In the genomic region with DNA sequence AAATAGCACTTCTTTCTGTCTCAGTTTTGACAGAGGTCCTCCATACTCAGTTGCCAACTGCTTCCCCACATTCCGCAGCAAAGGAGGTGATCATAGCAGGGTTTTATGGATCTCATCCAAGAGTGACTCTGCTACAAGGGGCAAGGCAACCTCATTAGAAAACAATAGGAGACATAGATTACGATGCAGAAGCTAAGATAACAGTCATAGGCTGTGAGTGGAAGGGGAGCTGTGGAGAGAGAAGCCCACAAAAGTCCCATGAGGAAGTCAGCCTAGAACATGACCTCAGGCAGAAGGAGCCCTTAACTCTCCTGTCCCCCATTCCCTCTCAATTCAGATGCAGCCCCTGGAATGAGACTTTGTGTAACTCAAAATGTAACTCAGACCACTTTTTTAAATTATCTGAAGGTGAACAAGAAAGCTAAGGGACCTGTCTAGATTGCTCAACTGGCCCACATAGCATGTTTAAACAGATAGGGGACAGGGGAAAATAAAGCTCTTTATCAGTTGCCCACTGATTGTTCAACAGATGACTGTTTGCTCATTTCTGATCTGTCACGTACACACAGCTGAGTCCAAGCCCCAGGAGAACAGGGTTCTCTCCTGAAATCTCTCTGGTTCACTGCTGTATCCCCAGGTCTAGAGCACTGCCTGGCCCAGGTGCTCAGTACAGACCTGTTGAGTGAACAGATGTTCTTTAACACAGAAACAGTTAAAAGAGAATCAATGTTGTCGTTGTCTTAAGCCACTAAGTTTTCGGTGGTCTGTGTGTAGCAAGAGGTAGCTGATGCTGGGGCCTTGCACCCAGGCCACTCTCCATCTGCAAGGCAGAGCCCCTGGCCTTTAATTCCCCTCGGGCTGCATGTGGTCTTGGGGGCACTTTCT, we compare ENCODE assay signal across 1 cellular context.
TF ChIP-seq lines count a peak whose summit lies in the region.

No MANE protein-coding gene starts in this region.

TF ChIP-seq in HepG2, 621 proteins besides CTCF, POLR2A, EP300 and RAD21 (continued from another document and continues in another):
- TF ChIP-seq GPN1 (CRISPR knock-in tag; IDR thresholded peaks at IDR 0.05; ENCODE audit: borderline replicate concordance) (no peak), ZNF264 (CRISPR knock-in tag; IDR thresholded peaks at IDR 0.05) (peak; percentile 76; the same call in 1 of the 2 replicates), MEIS1 (CRISPR knock-in tag; IDR thresholded peaks at IDR 0.05; ENCODE audit: borderline replicate concordance) (peak; percentile 80; the same call in 1 of the 2 replicates), ZNF232 (CRISPR knock-in tag; IDR thresholded peaks at IDR 0.05; ENCODE audit: borderline replicate concordance) (peak; percentile 79; the same call in 1 of the 2 replicates), RFXANK (CRISPR knock-in tag; IDR thresholded peaks at IDR 0.05) (no peak), SKI (IDR thresholded peaks at IDR 0.05; ENCODE audit: partially characterized antibody) (peak; percentile 27), ATF7-NPFF (CRISPR knock-in tag; IDR thresholded peaks at IDR 0.05; ENCODE audit: low read depth) (peak; percentile 79; the same call in 1 of the 2 replicates), ZNF644 (CRISPR knock-in tag; IDR thresholded peaks at IDR 0.05; ENCODE audit: low read depth) (peak; percentile 14; the same call in 1 of the 2 replicates), ATM (IDR thresholded peaks at IDR 0.05; ENCODE audit: borderline replicate concordance) (no peak), HMG20B (CRISPR knock-in tag; conservative IDR thresholded peaks at IDR 0.05) (peak; percentile 92), ZNF839 (CRISPR knock-in tag; IDR thresholded peaks at IDR 0.05; ENCODE audit: borderline replicate concordance) (no peak), KDM5B (CRISPR knock-in tag; IDR thresholded peaks at IDR 0.05; ENCODE audit: borderline replicate concordance) (no peak), SNAI1 (CRISPR knock-in tag; IDR thresholded peaks at IDR 0.05; ENCODE audit: borderline replicate concordance) (0 out of 2 replicates have a peak, but pooled peaks have one; percentile 70), FOXK1 (CRISPR knock-in tag; IDR thresholded peaks at IDR 0.05; ENCODE audit: borderline replicate concordance, low read depth) (peak; percentile 49; the same call in 1 of the 2 replicates), ZNF570 (CRISPR knock-in tag; IDR thresholded peaks at IDR 0.05; ENCODE audit: borderline replicate concordance) (no peak), HCFC1 (IDR thresholded peaks at IDR 0.05; ENCODE audit: low read depth, low read length) (no peak), ZNF350 (CRISPR knock-in tag; IDR thresholded peaks at IDR 0.05; ENCODE audit: borderline replicate concordance, low read depth) (no peak; the same call in 1 of the 2 replicates), SIX4 (CRISPR knock-in tag; IDR thresholded peaks at IDR 0.05) (peak; percentile 58; the same call in 1 of the 2 replicates), TRIM24 (CRISPR knock-in tag; IDR thresholded peaks at IDR 0.05) (no peak), CC2D1A (CRISPR knock-in tag; IDR thresholded peaks at IDR 0.05) (peak; percentile 24; the same call in 1 of the 2 replicates), ZNF772 (CRISPR knock-in tag; IDR thresholded peaks at IDR 0.05) (0 out of 2 replicates have a peak, but pooled peaks have one; percentile 27), SIX1 (CRISPR knock-in tag; IDR thresholded peaks at IDR 0.05; ENCODE audit: borderline replicate concordance) (peak; percentile 77; the same call in 1 of the 2 replicates), GATA4 (IDR thresholded peaks at IDR 0.05; ENCODE audit: borderline replicate concordance, low read depth) (peak; percentile 98), BRCA1 (CRISPR knock-in tag; IDR thresholded peaks at IDR 0.05) (0 out of 2 replicates have a peak, but pooled peaks have one; percentile 68), MAF1 (CRISPR knock-in tag; IDR thresholded peaks at IDR 0.05; ENCODE audit: borderline replicate concordance) (no peak), RBFOX2 (IDR thresholded peaks at IDR 0.05; ENCODE audit: low read depth, low read length) (peak; percentile 40), MEIS2 (CRISPR knock-in tag; IDR thresholded peaks at IDR 0.05) (peak; percentile 78), TSC22D2 (CRISPR knock-in tag; IDR thresholded peaks at IDR 0.05; ENCODE audit: borderline replicate concordance) (no peak; the same call in 1 of the 2 replicates), GTF2F1 (IDR thresholded peaks at IDR 0.05; ENCODE audit: low read length) (no peak)
- TF ChIP-seq, protein P1, sequence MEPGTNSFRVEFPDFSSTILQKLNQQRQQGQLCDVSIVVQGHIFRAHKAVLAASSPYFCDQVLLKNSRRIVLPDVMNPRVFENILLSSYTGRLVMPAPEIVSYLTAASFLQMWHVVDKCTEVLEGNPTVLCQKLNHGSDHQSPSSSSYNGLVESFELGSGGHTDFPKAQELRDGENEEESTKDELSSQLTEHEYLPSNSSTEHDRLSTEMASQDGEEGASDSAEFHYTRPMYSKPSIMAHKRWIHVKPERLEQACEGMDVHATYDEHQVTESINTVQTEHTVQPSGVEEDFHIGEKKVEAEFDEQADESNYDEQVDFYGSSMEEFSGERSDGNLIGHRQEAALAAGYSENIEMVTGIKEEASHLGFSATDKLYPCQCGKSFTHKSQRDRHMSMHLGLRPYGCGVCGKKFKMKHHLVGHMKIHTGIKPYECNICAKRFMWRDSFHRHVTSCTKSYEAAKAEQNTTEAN (CRISPR knock-in tag; conservative IDR thresholded peaks at IDR 0.05), result peak; percentile 78; the same call in 1 of the 2 replicates
- TF ChIP-seq, protein P2, sequence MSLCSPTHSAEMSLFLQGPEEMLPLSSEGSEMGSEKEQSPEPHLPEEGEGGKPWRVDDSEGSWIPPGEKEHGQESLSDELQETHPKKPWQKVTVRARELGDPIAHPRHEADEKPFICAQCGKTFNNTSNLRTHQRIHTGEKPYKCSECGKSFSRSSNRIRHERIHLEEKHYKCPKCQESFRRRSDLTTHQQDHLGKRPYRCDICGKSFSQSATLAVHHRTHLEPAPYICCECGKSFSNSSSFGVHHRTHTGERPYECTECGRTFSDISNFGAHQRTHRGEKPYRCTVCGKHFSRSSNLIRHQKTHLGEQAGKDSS (CRISPR knock-in tag; IDR thresholded peaks at IDR 0.05; ENCODE audit: borderline replicate concordance, low read depth), result 0 out of 2 replicates have a peak, but pooled peaks have one; percentile 46
- TF ChIP-seq, protein P3, sequence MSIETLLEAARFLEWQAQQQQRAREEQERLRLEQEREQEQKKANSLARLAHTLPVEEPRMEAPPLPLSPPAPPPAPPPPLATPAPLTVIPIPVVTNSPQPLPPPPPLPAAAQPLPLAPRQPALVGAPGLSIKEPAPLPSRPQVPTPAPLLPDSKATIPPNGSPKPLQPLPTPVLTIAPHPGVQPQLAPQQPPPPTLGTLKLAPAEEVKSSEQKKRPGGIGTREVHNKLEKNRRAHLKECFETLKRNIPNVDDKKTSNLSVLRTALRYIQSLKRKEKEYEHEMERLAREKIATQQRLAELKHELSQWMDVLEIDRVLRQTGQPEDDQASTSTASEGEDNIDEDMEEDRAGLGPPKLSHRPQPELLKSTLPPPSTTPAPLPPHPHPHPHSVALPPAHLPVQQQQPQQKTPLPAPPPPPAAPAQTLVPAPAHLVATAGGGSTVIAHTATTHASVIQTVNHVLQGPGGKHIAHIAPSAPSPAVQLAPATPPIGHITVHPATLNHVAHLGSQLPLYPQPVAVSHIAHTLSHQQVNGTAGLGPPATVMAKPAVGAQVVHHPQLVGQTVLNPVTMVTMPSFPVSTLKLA (IDR thresholded peaks at IDR 0.05), result no peak
- TF ChIP-seq, protein P4, sequence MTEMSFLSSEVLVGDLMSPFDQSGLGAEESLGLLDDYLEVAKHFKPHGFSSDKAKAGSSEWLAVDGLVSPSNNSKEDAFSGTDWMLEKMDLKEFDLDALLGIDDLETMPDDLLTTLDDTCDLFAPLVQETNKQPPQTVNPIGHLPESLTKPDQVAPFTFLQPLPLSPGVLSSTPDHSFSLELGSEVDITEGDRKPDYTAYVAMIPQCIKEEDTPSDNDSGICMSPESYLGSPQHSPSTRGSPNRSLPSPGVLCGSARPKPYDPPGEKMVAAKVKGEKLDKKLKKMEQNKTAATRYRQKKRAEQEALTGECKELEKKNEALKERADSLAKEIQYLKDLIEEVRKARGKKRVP (CRISPR knock-in tag; IDR thresholded peaks at IDR 0.05), result no peak
- TF ChIP-seq, protein P5, sequence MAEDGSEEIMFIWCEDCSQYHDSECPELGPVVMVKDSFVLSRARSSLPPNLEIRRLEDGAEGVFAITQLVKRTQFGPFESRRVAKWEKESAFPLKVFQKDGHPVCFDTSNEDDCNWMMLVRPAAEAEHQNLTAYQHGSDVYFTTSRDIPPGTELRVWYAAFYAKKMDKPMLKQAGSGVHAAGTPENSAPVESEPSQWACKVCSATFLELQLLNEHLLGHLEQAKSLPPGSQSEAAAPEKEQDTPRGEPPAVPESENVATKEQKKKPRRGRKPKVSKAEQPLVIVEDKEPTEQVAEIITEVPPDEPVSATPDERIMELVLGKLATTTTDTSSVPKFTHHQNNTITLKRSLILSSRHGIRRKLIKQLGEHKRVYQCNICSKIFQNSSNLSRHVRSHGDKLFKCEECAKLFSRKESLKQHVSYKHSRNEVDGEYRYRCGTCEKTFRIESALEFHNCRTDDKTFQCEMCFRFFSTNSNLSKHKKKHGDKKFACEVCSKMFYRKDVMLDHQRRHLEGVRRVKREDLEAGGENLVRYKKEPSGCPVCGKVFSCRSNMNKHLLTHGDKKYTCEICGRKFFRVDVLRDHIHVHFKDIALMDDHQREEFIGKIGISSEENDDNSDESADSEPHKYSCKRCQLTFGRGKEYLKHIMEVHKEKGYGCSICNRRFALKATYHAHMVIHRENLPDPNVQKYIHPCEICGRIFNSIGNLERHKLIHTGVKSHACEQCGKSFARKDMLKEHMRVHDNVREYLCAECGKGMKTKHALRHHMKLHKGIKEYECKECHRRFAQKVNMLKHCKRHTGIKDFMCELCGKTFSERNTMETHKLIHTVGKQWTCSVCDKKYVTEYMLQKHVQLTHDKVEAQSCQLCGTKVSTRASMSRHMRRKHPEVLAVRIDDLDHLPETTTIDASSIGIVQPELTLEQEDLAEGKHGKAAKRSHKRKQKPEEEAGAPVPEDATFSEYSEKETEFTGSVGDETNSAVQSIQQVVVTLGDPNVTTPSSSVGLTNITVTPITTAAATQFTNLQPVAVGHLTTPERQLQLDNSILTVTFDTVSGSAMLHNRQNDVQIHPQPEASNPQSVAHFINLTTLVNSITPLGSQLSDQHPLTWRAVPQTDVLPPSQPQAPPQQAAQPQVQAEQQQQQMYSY (CRISPR knock-in tag; IDR thresholded peaks at IDR 0.05), result no peak
- TF ChIP-seq, protein P6, sequence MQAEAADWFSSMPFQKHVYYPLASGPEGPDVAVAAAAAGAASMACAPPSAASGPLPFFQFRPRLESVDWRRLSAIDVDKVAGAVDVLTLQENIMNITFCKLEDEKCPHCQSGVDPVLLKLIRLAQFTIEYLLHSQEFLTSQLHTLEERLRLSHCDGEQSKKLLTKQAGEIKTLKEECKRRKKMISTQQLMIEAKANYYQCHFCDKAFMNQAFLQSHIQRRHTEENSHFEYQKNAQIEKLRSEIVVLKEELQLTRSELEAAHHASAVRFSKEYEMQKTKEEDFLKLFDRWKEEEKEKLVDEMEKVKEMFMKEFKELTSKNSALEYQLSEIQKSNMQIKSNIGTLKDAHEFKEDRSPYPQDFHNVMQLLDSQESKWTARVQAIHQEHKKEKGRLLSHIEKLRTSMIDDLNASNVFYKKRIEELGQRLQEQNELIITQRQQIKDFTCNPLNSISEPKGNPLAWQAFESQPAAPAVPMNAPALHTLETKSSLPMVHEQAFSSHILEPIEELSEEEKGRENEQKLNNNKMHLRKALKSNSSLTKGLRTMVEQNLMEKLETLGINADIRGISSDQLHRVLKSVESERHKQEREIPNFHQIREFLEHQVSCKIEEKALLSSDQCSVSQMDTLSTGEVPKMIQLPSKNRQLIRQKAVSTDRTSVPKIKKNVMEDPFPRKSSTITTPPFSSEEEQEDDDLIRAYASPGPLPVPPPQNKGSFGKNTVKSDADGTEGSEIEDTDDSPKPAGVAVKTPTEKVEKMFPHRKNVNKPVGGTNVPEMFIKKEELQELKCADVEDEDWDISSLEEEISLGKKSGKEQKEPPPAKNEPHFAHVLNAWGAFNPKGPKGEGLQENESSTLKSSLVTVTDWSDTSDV (CRISPR knock-in tag; IDR thresholded peaks at IDR 0.05), result no peak
- TF ChIP-seq, protein P7, sequence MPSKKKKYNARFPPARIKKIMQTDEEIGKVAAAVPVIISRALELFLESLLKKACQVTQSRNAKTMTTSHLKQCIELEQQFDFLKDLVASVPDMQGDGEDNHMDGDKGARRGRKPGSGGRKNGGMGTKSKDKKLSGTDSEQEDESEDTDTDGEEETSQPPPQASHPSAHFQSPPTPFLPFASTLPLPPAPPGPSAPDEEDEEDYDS (CRISPR knock-in tag; IDR thresholded peaks at IDR 0.05), result peak; percentile 83
- TF ChIP-seq, protein P8, sequence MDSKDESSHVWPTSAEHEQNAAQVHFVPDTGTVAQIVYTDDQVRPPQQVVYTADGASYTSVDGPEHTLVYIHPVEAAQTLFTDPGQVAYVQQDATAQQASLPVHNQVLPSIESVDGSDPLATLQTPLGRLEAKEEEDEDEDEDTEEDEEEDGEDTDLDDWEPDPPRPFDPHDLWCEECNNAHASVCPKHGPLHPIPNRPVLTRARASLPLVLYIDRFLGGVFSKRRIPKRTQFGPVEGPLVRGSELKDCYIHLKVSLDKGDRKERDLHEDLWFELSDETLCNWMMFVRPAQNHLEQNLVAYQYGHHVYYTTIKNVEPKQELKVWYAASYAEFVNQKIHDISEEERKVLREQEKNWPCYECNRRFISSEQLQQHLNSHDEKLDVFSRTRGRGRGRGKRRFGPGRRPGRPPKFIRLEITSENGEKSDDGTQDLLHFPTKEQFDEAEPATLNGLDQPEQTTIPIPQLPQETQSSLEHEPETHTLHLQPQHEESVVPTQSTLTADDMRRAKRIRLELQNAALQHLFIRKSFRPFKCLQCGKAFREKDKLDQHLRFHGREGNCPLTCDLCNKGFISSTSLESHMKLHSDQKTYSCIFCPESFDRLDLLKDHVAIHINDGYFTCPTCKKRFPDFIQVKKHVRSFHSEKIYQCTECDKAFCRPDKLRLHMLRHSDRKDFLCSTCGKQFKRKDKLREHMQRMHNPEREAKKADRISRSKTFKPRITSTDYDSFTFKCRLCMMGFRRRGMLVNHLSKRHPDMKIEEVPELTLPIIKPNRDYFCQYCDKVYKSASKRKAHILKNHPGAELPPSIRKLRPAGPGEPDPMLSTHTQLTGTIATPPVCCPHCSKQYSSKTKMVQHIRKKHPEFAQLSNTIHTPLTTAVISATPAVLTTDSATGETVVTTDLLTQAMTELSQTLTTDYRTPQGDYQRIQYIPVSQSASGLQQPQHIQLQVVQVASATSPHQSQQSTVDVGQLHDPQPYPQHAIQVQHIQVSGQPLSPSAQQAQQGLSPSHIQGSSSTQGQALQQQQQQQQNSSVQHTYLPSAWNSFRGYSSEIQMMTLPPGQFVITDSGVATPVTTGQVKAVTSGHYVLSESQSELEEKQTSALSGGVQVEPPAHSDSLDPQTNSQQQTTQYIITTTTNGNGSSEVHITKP (CRISPR knock-in tag; IDR thresholded peaks at IDR 0.05; ENCODE audit: low read depth), result peak; percentile 78; the same call in 1 of the 2 replicates
